In genomic region chr3:125310623-125311076, GRCh38 we compare ENCODE assay signal across 8 cellular contexts.
DNase-seq lines count a peak whose midpoint lies in the region; ATAC-seq and TF ChIP-seq lines count a peak whose summit lies in the region.

No MANE protein-coding gene starts in this region.

- H3K14ac ChIP-seq in IMR-90 (replicated peaks; ENCODE audit: low read depth, low read length): no peak overlapping the region

- dilution Hi-C loops in IMR-90 (cut with HindIII; ENCODE audit: low sequenced_read_pairs, unreplicated experiment): no loop called here

- H4K5ac ChIP-seq in IMR-90 (ENCODE audit: low read depth, low read length): no peak overlapping the region

- H2BK20ac ChIP-seq in IMR-90 (ENCODE audit: low read depth, low read length): no peak overlapping the region

- H3K36me3 ChIP-seq in IMR-90 (ENCODE audit: control insufficient read depth, insufficient read depth, low read length): peaks cover 13% of the 10 kb centered on the region

- H3K4ac ChIP-seq in IMR-90 (ENCODE audit: low read depth, low read length): no peak overlapping the region

- no peak for DNase-seq in IMR-90
- peak; percentile 3 to 22 for DNase-seq in activated CD4-positive, alpha-beta T cell treated with anti-CD3 and anti-CD28 coated beads, Interleukin-2, amount 50 U/mL, for 24 hours (ENCODE audit: low read depth in 1 of 2, low spot score in 1 of 2)
- no peak for DNase-seq in right cardiac atrium
- peak; percentile 32 for DNase-seq in stimulated activated CD8-positive, alpha-beta memory T cell treated with anti-CD3 and anti-CD28 coated beads, Interleukin-4, amount 100 ng/mL, for 24 hours (ENCODE audit: low read depth)
- no peak for DNase-seq in ecto neural progenitor cell (ENCODE audit: low spot score)
- DNase-seq in KG1 (lab: John Stamatoyannopoulos, UW): no peak
- DNase-seq in sciatic nerve (ENCODE audit: low spot score): no peak

- H3K4me3 ChIP-seq in IMR-90 (ENCODE audit: insufficient read depth, low read depth, low read length) (no peak overlapping the region), right cardiac atrium (ENCODE audit: low read length) (peak overlapping the region; percentile 48)

- in situ Hi-C loops in IMR-90 (cut with MboI; ENCODE audit: low sequenced_read_pairs): no loop called here

- peaks cover 5% of the 10 kb centered on the region; the same call in 1 of the 2 replicates for H4K20me1 ChIP-seq in IMR-90 (ENCODE audit: insufficient read depth, low read length)

- H3K79me1 ChIP-seq in IMR-90 (ENCODE audit: low read depth in 1 of 2, low read length in 2 of 2): peaks cover 19 to 34% of the 10 kb centered on the region in 2 experiments

- no peak for ATAC-seq in IMR-90 (ENCODE audit: low read depth)
- peak; percentile 51 to 76 for ATAC-seq in right cardiac atrium
- no peak for ATAC-seq in GM19467 (IDR thresholded peaks at IDR 0.05; ENCODE audit: unreplicated experiment)
- ATAC-seq in sciatic nerve: no peak

- intact Hi-C loops in IMR-90 (cut with micrococcal nuclease): no loop called here
- intact Hi-C loops in right cardiac atrium (cut with DNase I): no loop called here
- intact Hi-C loops in sciatic nerve (cut with DNase I): no loop called here

- H3K18ac ChIP-seq in IMR-90 (ENCODE audit: low read depth, low read length): no peak overlapping the region

- H3K27me3 ChIP-seq in IMR-90 (ENCODE audit: control insufficient read depth, insufficient read depth, low read length) (no peaks in the 10 kb centered on the region), right cardiac atrium (ENCODE audit: control insufficient read depth, insufficient read depth) (no peaks in the 10 kb centered on the region)

- no peak overlapping the region for H3K4me2 ChIP-seq in IMR-90 (ENCODE audit: low read depth, low read length)

- TF ChIP-seq RAD21 in IMR-90 (IDR thresholded peaks at IDR 0.05; ENCODE audit: low read length): no peak

- H3K9me3 ChIP-seq in IMR-90 (ENCODE audit: control insufficient read depth, insufficient read depth, low read length) (peaks cover 5% of the 10 kb centered on the region), right cardiac atrium (ENCODE audit: control insufficient read depth, low read length) (no peaks in the 10 kb centered on the region)

- POLR2A ChIA-PET in IMR-90 (lab: Charles Lee; ENCODE audit: unreplicated experiment): no interaction called here

- peak overlapping the region; percentile 59; the same call in 1 of the 2 replicates for H2AK5ac ChIP-seq in IMR-90 (ENCODE audit: low read depth, low read length)

- no peak overlapping the region for H2BK120ac ChIP-seq in IMR-90 (ENCODE audit: low read depth, low read length)

- TF ChIP-seq POLR2A in IMR-90 (IDR thresholded peaks at IDR 0.05; ENCODE audit: low read depth, low read length): no peak

- CTCF ChIA-PET in IMR-90 (lab: Yijun Ruan, JAX): interaction anchor here (1.0 kb wide), 1 partner anchor 11 kb away, joined by 3 read pairs; no protein-coding TSS in a partner anchor

- no peak overlapping the region for H4K91ac ChIP-seq in IMR-90 (ENCODE audit: insufficient read depth, low read depth, low read length)

- peak overlapping the region; percentile 39; the same call in 1 of the 3 replicates for H2BK15ac ChIP-seq in IMR-90 (ENCODE audit: low read depth, low read length)

- no peak overlapping the region for H2AK9ac ChIP-seq in IMR-90 (replicated peaks; ENCODE audit: low read depth, low read length, poor library complexity)

- H3K27ac ChIP-seq in IMR-90 (ENCODE audit: insufficient read depth, low read length): no peak overlapping the region
- peak overlapping the region; percentile 81 for H3K27ac ChIP-seq in right cardiac atrium (ENCODE audit: low read length)

- H3K9ac ChIP-seq in IMR-90 (ENCODE audit: low read depth, low read length): no peak overlapping the region

- peaks cover 3% of the 10 kb centered on the region; the same call in 1 of the 2 replicates for H3K9me1 ChIP-seq in IMR-90 (ENCODE audit: insufficient read depth, low read length)

- BruUV-seq in IMR-90 (replicated peaks; lab: Mats Ljungman, UMichigan): no TSS peak

- no peak overlapping the region for H2BK5ac ChIP-seq in IMR-90 (ENCODE audit: low read depth, low read length, poor library complexity, severe bottlenecking)

- H3K56ac ChIP-seq in IMR-90 (ENCODE audit: extremely low read depth, insufficient read depth, low read length): no peak overlapping the region

- no peak overlapping the region for H2AFZ ChIP-seq in IMR-90 (replicated peaks; ENCODE audit: low read length, poor library complexity)

- no CpG with 5 or more reads among the region's 5 CpGs for WGBS in IMR-90 (ENCODE audit: extremely low coverage in 2 of 2, insufficient read length in 1 of 2), 2 experiments
- 59% methylated on average over 5 of the region's 5 CpGs for WGBS in right cardiac atrium

- H3K4me1 ChIP-seq in IMR-90 (ENCODE audit: control insufficient read depth, insufficient read depth, low read length) (no peaks in the 10 kb centered on the region), right cardiac atrium (ENCODE audit: control insufficient read depth, insufficient read depth, low read length) (peaks cover 3% of the 10 kb centered on the region)

- H4K8ac ChIP-seq in IMR-90 (ENCODE audit: low read depth in 2 of 2, low read length in 2 of 2): 0 out of 4 replicates have a peak overlapping the region, but pooled peaks of 1 of the 2 experiments have one; percentile 42

- H3K23ac ChIP-seq in IMR-90 (ENCODE audit: low read depth, low read length): peak overlapping the region; percentile 36; the same call in 1 of the 2 replicates

- no peak for TF ChIP-seq CTCF in IMR-90 (conservative IDR thresholded peaks at IDR 0.05; ENCODE audit: low read depth, low read length)

TF ChIP-seq in IMR-90, 13 proteins besides CTCF, POLR2A, EP300 and RAD21:
- no peak for TF ChIP-seq MAFK (IDR thresholded peaks at IDR 0.05; ENCODE audit: low read depth, low read length)
- no peak for TF ChIP-seq SMC3 (IDR thresholded peaks at IDR 0.05; ENCODE audit: low read depth, low read length)
- TF ChIP-seq MXI1 (IDR thresholded peaks at IDR 0.05; ENCODE audit: borderline replicate concordance, low read depth, low read length): no peak
- TF ChIP-seq, protein P1, sequence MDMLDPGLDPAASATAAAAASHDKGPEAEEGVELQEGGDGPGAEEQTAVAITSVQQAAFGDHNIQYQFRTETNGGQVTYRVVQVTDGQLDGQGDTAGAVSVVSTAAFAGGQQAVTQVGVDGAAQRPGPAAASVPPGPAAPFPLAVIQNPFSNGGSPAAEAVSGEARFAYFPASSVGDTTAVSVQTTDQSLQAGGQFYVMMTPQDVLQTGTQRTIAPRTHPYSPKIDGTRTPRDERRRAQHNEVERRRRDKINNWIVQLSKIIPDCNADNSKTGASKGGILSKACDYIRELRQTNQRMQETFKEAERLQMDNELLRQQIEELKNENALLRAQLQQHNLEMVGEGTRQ (IDR thresholded peaks at IDR 0.05; ENCODE audit: low read depth, low read length): no peak
- no peak for TF ChIP-seq CEBPB (IDR thresholded peaks at IDR 0.05; ENCODE audit: low read depth, low read length)
- no peak for TF ChIP-seq ELK1 (IDR thresholded peaks at IDR 0.05; ENCODE audit: borderline replicate concordance, low read depth, low read length)
- no peak for TF ChIP-seq FOS (IDR thresholded peaks at IDR 0.05; ENCODE audit: low read depth, low read length)
- TF ChIP-seq MAZ (IDR thresholded peaks at IDR 0.05; ENCODE audit: borderline replicate concordance, low read depth, low read length): no peak
- no peak for TF ChIP-seq RCOR1 (IDR thresholded peaks at IDR 0.05; ENCODE audit: insufficient replicate concordance, low read length)
- TF ChIP-seq CHD1 (IDR thresholded peaks at IDR 0.05; ENCODE audit: low read depth, low read length): no peak
- TF ChIP-seq NFE2L2 (IDR thresholded peaks at IDR 0.05; ENCODE audit: low read depth, low read length): no peak
- no peak for TF ChIP-seq RFX5 (IDR thresholded peaks at IDR 0.05; ENCODE audit: low read depth, low read length)
- no peak for TF ChIP-seq BHLHE40 (IDR thresholded peaks at IDR 0.05; ENCODE audit: low read depth, low read length)
TF ChIP-seq in IMR-90: peak in this region for 0.

Comparison
In these comparisons a context has a peak if more than half of its experiments do, and no peak if none do; other contexts are left out.
1. ATAC-seq: peak in right cardiac atrium (2 of 2); none in IMR-90 (single experiment), GM19467 (single experiment) and sciatic nerve (single experiment).
2. DNase-seq: peak in activated CD4-positive, alpha-beta T cell treated with anti-CD3 and anti-CD28 coated beads, Interleukin-2, amount 50 U/mL, for 24 hours (2 of 2) and stimulated activated CD8-positive, alpha-beta memory T cell treated with anti-CD3 and anti-CD28 coated beads, Interleukin-4, amount 100 ng/mL, for 24 hours (single experiment); none in IMR-90 (single experiment), right cardiac atrium (0 of 3), ecto neural progenitor cell (single experiment), KG1 (single experiment) and sciatic nerve (single experiment).